ENCODE assay signal across 15 cellular contexts in genomic region chr1:210246447-210246846, GRCh38. TPM values are rescaled to one million over a fixed set of nuclear protein-coding genes. Genes with fewer than 3 reads are reported as not detected.
DNase-seq lines count a peak whose midpoint lies in the region; ATAC-seq and TF ChIP-seq lines count a peak whose summit lies in the region.
"Had no signal": no experiment of that assay in that cellular context is flagged by ENCODE, and none has a peak within 500 bp of the region (broad histone marks: within the 10 kb centered on the region; RNA-seq: fewer than 3 reads in every experiment).

No MANE protein-coding gene starts in this region.

- DNase-seq in NCI-H2107 treated with DMSO at 0.1 percent for 48 hours (lab: John Stamatoyannopoulos, UW; ENCODE audit: unreplicated experiment) (peak; percentile 21), NCI-H2107 (lab: John Stamatoyannopoulos, UW) (no peak), kidney tubule cell (ENCODE audit: low spot score) (peak; percentile 37), hepatic stellate cell (ENCODE audit: low spot score) (no peak), left ventricle myocardium inferior (no peak)
- no peak for DNase-seq in activated naive CD4-positive, alpha-beta T cell treated with anti-CD3 and anti-CD28 coated beads for 36 hours
- DNase-seq: 8988T, heart right ventricle, NCI-H1694 treated with DMSO at 0.1 percent for 48 hours had no signal

- no peaks in the 10 kb centered on the region for H4K20me1 ChIP-seq in Loucy (ENCODE audit: insufficient read depth, low read length, poor library complexity, severe bottlenecking)

- peaks cover 6% of the 10 kb centered on the region for H3K4me1 ChIP-seq in Loucy (ENCODE audit: insufficient read depth, low read length, poor library complexity, severe bottlenecking)
- peaks cover 9% of the 10 kb centered on the region for H3K4me1 ChIP-seq in left ventricle myocardium inferior

- H2AFZ ChIP-seq in Loucy (ENCODE audit: low read length) = peak overlapping the region; percentile 50; the same call in 1 of the 2 replicates

- no peak overlapping the region for H3K9ac ChIP-seq in Loucy (ENCODE audit: low read depth, low read length, poor library complexity, severe bottlenecking)

- no peak overlapping the region for H3K4me3 Mint-ChIP-seq in activated naive CD4-positive, alpha-beta T cell treated with anti-CD3 and anti-CD28 coated beads for 36 hours
- H3K4me3 Mint-ChIP-seq: stimulated activated memory B cell treated with anti-CD40 and anti-IgM and Interleukin-4, amounts not matched to agents 10 μg/mL and 1 μg/mL and 100 μg/mL, for 72 hours had no signal

- H3K27ac Mint-ChIP-seq in activated naive CD4-positive, alpha-beta T cell treated with anti-CD3 and anti-CD28 coated beads for 36 hours = no peak overlapping the region
- H3K27ac Mint-ChIP-seq: stimulated activated memory B cell treated with anti-CD40 and anti-IgM and Interleukin-4, amounts not matched to agents 10 μg/mL and 1 μg/mL and 100 μg/mL, for 72 hours had no signal

- peak overlapping the region; percentile 64 for H3K4me2 ChIP-seq in Loucy (ENCODE audit: low read depth, low read length, poor library complexity, severe bottlenecking)

- CTCF ChIA-PET in activated naive CD4-positive, alpha-beta T cell treated with anti-CD3 and anti-CD28 coated beads for 36 hours (lab: Charles Lee) = interaction anchor here (0.5 to 1.0 kb wide), 2 partner anchors 43 to 993 kb away, joined by 3 read pairs; no protein-coding TSS in a partner anchor

- H3K9me3 ChIP-seq in Loucy (ENCODE audit: insufficient read depth, low read depth, low read length) = no peaks in the 10 kb centered on the region
- no peaks in the 10 kb centered on the region for H3K9me3 ChIP-seq in left ventricle myocardium inferior (replicated peaks)
- H3K9me3 ChIP-seq: HAP-1, heart right ventricle had no signal

- no peaks in the 10 kb centered on the region for H3K36me3 ChIP-seq in Loucy (ENCODE audit: insufficient read depth, low read length)
- H3K36me3 ChIP-seq in left ventricle myocardium inferior = no peaks in the 10 kb centered on the region
- H3K36me3 ChIP-seq: HAP-1 had no signal

- no peaks in the 10 kb centered on the region for H3K79me2 ChIP-seq in Loucy (ENCODE audit: insufficient read depth, low read length)

- H3K4me3 ChIP-seq in Loucy (ENCODE audit: low read length, poor library complexity, severe bottlenecking) (peak overlapping the region; percentile 33), left ventricle myocardium inferior (no peak overlapping the region)
- H3K4me3 ChIP-seq: HAP-1, heart right ventricle, lung had no signal

- H3F3A ChIP-seq in Loucy (ENCODE audit: low read depth) = no peaks in the 10 kb centered on the region

- no peaks in the 10 kb centered on the region for H3K36me3 Mint-ChIP-seq in activated naive CD4-positive, alpha-beta T cell treated with anti-CD3 and anti-CD28 coated beads for 36 hours (ENCODE audit: low read depth)
- H3K36me3 Mint-ChIP-seq: stimulated activated memory B cell treated with anti-CD40 and anti-IgM and Interleukin-4, amounts not matched to agents 10 μg/mL and 1 μg/mL and 100 μg/mL, for 72 hours had no signal

- intact Hi-C loops in activated naive CD4-positive, alpha-beta T cell treated with anti-CD3 and anti-CD28 coated beads for 36 hours (cut with micrococcal nuclease) = no loop called here
- intact Hi-C loops in left ventricle myocardium inferior (cut with micrococcal nuclease) = no loop called here

- H3K27me3 ChIP-seq in Loucy (ENCODE audit: insufficient read depth, low read length, poor library complexity, severe bottlenecking) = peaks cover 9% of the 10 kb centered on the region
- H3K27me3 ChIP-seq in left ventricle myocardium inferior (ENCODE audit: low read depth) = peaks cover under 1% of the 10 kb centered on the region

- H3K9me2 ChIP-seq in Loucy (replicated peaks; ENCODE audit: low read depth, low read length) = no peaks in the 10 kb centered on the region

- H3K9me3 Mint-ChIP-seq in activated naive CD4-positive, alpha-beta T cell treated with anti-CD3 and anti-CD28 coated beads for 36 hours = no peaks in the 10 kb centered on the region
- H3K9me3 Mint-ChIP-seq: stimulated activated memory B cell treated with anti-CD40 and anti-IgM and Interleukin-4, amounts not matched to agents 10 μg/mL and 1 μg/mL and 100 μg/mL, for 72 hours had no signal

- TF ChIP-seq CTCF in Loucy (conservative IDR thresholded peaks at IDR 0.05; ENCODE audit: low read length) (no peak), left ventricle myocardium inferior (IDR thresholded peaks at IDR 0.05; ENCODE audit: borderline replicate concordance) (no peak)

- peak; percentile 53 for ATAC-seq in GM21723 (IDR thresholded peaks at IDR 0.05; ENCODE audit: unreplicated experiment)
- ATAC-seq: heart right ventricle; stimulated activated memory B cell treated with anti-CD40 and anti-IgM and Interleukin-4, amounts not matched to agents 10 μg/mL and 1 μg/mL and 100 μg/mL, for 72 hours had no signal

- H3K27ac ChIP-seq in left ventricle myocardium inferior (replicated peaks) = no peak overlapping the region
- H3K27ac ChIP-seq: heart right ventricle had no signal

- peaks cover 66% of the 10 kb centered on the region for H3K27me3 Mint-ChIP-seq in activated naive CD4-positive, alpha-beta T cell treated with anti-CD3 and anti-CD28 coated beads for 36 hours (ENCODE audit: low read depth)

- H3K4me1 Mint-ChIP-seq in activated naive CD4-positive, alpha-beta T cell treated with anti-CD3 and anti-CD28 coated beads for 36 hours (ENCODE audit: low read depth) = peaks cover 17% of the 10 kb centered on the region

RNA-seq across cellular contexts. Expression of gene SERTAD4, which starts 13.9 kb away (rescaled TPM):
- total RNA-seq in activated naive CD4-positive, alpha-beta T cell treated with anti-CD3 and anti-CD28 coated beads for 36 hours = not detected
- 4.6 TPM for total RNA-seq in left ventricle myocardium inferior
- total RNA-seq: T-helper 1 cell treated with Interleukin-12 subunit alpha and Interleukin-12 subunit beta and Interleukin-4 antibody, amounts not matched to agents 30 ng/mL and 1 ng/mL, for 36 hours had no signal

Comparison
In these comparisons a context has a peak if more than half of its experiments do, and no peak if none do; other contexts are left out.
1. DNase-seq: peak in NCI-H2107 treated with DMSO at 0.1 percent for 48 hours (single experiment) and kidney tubule cell (single experiment); none in NCI-H2107 (single experiment), hepatic stellate cell (single experiment), activated naive CD4-positive, alpha-beta T cell treated with anti-CD3 and anti-CD28 coated beads for 36 hours (single experiment) and left ventricle myocardium inferior (single experiment).